Comparison of ENCODE assay signal across 18 cellular contexts in genomic region chr7:24501452-24502134, GRCh38.
DNase-seq lines count a peak whose midpoint lies in the region; ATAC-seq and TF ChIP-seq lines count a peak whose summit lies in the region.
"Had no signal": no experiment of that assay in that cellular context is flagged by ENCODE, and none has a peak within 500 bp of the region (broad histone marks: within the 10 kb centered on the region; RNA-seq: fewer than 3 reads in every experiment).

No MANE protein-coding gene starts in this region.

- H3K36me3 ChIP-seq in HEK293 (ENCODE audit: control insufficient read depth in 2 of 2, insufficient read depth in 1 of 2, low read length in 2 of 2): no peaks in the 10 kb centered on the region
- H3K36me3 ChIP-seq in neural progenitor cell: no peaks in the 10 kb centered on the region
- H3K36me3 ChIP-seq: BLaER1, HAP-1 had no signal

- H3K79me2 ChIP-seq in neural progenitor cell (ENCODE audit: low read depth): no peaks in the 10 kb centered on the region

- H3K4me2 ChIP-seq in neural progenitor cell: no peak overlapping the region
- H3K4me2 ChIP-seq: A549, BLaER1 had no signal

- no peak for ATAC-seq in stimulated activated naive B cell treated with anti-CD40 and anti-IgM and Interleukin-4, amounts not matched to agents 10 μg/mL and 1 μg/mL and 100 μg/mL, for 72 hours (replicated peaks)
- no peak for ATAC-seq in GM21423 (IDR thresholded peaks at IDR 0.05; ENCODE audit: unreplicated experiment)
- ATAC-seq: A549 had no signal

- H3K9me3 Mint-ChIP-seq in neural progenitor cell: no peaks in the 10 kb centered on the region
- peaks cover 0 to 1% of the 10 kb centered on the region in 2 donors for H3K9me3 Mint-ChIP-seq in stimulated activated naive B cell treated with anti-CD40 and anti-IgM and Interleukin-4, amounts not matched to agents 10 μg/mL and 1 μg/mL and 100 μg/mL, for 72 hours
- H3K9me3 Mint-ChIP-seq: CD14-positive monocyte; CD4-positive, alpha-beta memory T cell had no signal

- no peak overlapping the region for H3K9ac ChIP-seq in neural progenitor cell
- H3K9ac ChIP-seq: BLaER1 had no signal

- peak overlapping the region; percentile 88 for H2AFZ ChIP-seq in neural progenitor cell (replicated peaks)

- H3K9me3 ChIP-seq in HEK293 (ENCODE audit: control insufficient read depth, insufficient read depth, low read depth, low read length) (no peaks in the 10 kb centered on the region), neural progenitor cell (ENCODE audit: low read depth) (no peaks in the 10 kb centered on the region)
- H3K9me3 ChIP-seq: A549, BLaER1, HAP-1 had no signal

- H3K4me1 ChIP-seq in HEK293 (ENCODE audit: control insufficient read depth, insufficient read depth, low read length) (peaks cover 3% of the 10 kb centered on the region; the same call in 1 of the 2 replicates), neural progenitor cell (peaks cover 6% of the 10 kb centered on the region)
- H3K4me1 ChIP-seq: A549, BLaER1, HAP-1 had no signal

- no peaks in the 10 kb centered on the region for H3F3A ChIP-seq in neural progenitor cell (ENCODE audit: low read depth)

- H3K27ac ChIP-seq in HEK293 (ENCODE audit: extremely low read depth, low read depth, low read length): no peak overlapping the region
- peak overlapping the region in 47 of 59 donors; percentile 5 to 84 (median 60) for H3K27ac ChIP-seq in dorsolateral prefrontal cortex
- H3K27ac ChIP-seq in neural progenitor cell: no peak overlapping the region
- H3K27ac ChIP-seq: 22Rv1, A549, BLaER1 had no signal

- H3K36me3 Mint-ChIP-seq in neural progenitor cell: no peaks in the 10 kb centered on the region
- H3K36me3 Mint-ChIP-seq in stimulated activated naive B cell treated with anti-CD40 and anti-IgM and Interleukin-4, amounts not matched to agents 10 μg/mL and 1 μg/mL and 100 μg/mL, for 72 hours: no peaks in the 10 kb centered on the region
- H3K36me3 Mint-ChIP-seq: CD14-positive monocyte; CD4-positive, alpha-beta memory T cell had no signal

- H3K4me1 Mint-ChIP-seq in neural progenitor cell: peaks cover 21% of the 10 kb centered on the region
- H3K4me1 Mint-ChIP-seq in stimulated activated naive B cell treated with anti-CD40 and anti-IgM and Interleukin-4, amounts not matched to agents 10 μg/mL and 1 μg/mL and 100 μg/mL, for 72 hours: peaks cover 0 to 2% of the 10 kb centered on the region in 2 donors
- H3K4me1 Mint-ChIP-seq: CD14-positive monocyte; CD4-positive, alpha-beta memory T cell had no signal

- TF ChIP-seq CTCF in HEK293 (tag by site-specific recombination; IDR thresholded peaks at IDR 0.05) (no peak), dorsolateral prefrontal cortex (IDR thresholded peaks at IDR 0.05 in 54 of 56, conservative IDR thresholded peaks at IDR 0.05 in 2 of 56; ENCODE audit: low read depth in 1 of 56, partially characterized antibody in 56 of 56) (no peak), neural progenitor cell (IDR thresholded peaks at IDR 0.05) (no peak)

- intact Hi-C loops in dorsolateral prefrontal cortex (cut with DNase I): no loop called here

- no peak overlapping the region for H3K27ac Mint-ChIP-seq in neural progenitor cell
- no peak overlapping the region for H3K27ac Mint-ChIP-seq in stimulated activated naive B cell treated with anti-CD40 and anti-IgM and Interleukin-4, amounts not matched to agents 10 μg/mL and 1 μg/mL and 100 μg/mL, for 72 hours
- H3K27ac Mint-ChIP-seq: CD14-positive monocyte; CD4-positive, alpha-beta memory T cell had no signal

- peaks cover 0 to 4% (median 0%) of the 10 kb centered on the region in 45 donors for H3K27me3 ChIP-seq in dorsolateral prefrontal cortex
- H3K27me3 ChIP-seq in neural progenitor cell: no peaks in the 10 kb centered on the region
- H3K27me3 ChIP-seq: BLaER1 had no signal

- POLR2A ChIA-PET in HEK293 (lab: Yijun Ruan, JAX): no interaction called here

- H3K27me3 Mint-ChIP-seq in neural progenitor cell (ENCODE audit: insufficient read depth, low read depth): no peaks in the 10 kb centered on the region
- no peaks in the 10 kb centered on the region for H3K27me3 Mint-ChIP-seq in stimulated activated naive B cell treated with anti-CD40 and anti-IgM and Interleukin-4, amounts not matched to agents 10 μg/mL and 1 μg/mL and 100 μg/mL, for 72 hours

- DNase-seq in dorsolateral prefrontal cortex (no peak), neural progenitor cell (ENCODE audit: low spot score) (no peak), superior temporal gyrus (ENCODE audit: extremely low spot score) (peak; percentile 52), kidney glomerular epithelial cell (lab: John Stamatoyannopoulos, UW) (no peak)
- DNase-seq in stimulated activated naive B cell treated with anti-CD40 and anti-IgM and Interleukin-4, amounts not matched to agents 10 μg/mL and 1 μg/mL and 100 μg/mL, for 72 hours: no peak
- DNase-seq in activated CD4-positive, alpha-beta T cell treated with anti-CD3 and anti-CD28 coated beads for 48 hours: no peak
- DNase-seq: AML-193; CD4-positive, alpha-beta memory T cell; DMS153; DMS79; GDM1 had no signal

- CTCF ChIA-PET in HEK293 (lab: Yijun Ruan, JAX): interaction anchor here (0.6 to 0.7 kb wide), 2 partner anchors 12 to 158 kb away, joined by 3 read pairs; no protein-coding TSS in a partner anchor

- H3K4me3 Mint-ChIP-seq in neural progenitor cell: no peak overlapping the region
- no peak overlapping the region for H3K4me3 Mint-ChIP-seq in stimulated activated naive B cell treated with anti-CD40 and anti-IgM and Interleukin-4, amounts not matched to agents 10 μg/mL and 1 μg/mL and 100 μg/mL, for 72 hours
- H3K4me3 Mint-ChIP-seq: CD14-positive monocyte; CD4-positive, alpha-beta memory T cell had no signal

- H4K20me1 ChIP-seq in neural progenitor cell (ENCODE audit: low read depth): no peaks in the 10 kb centered on the region
- H4K20me1 ChIP-seq: BLaER1 had no signal

- no peak overlapping the region for H3K4me3 ChIP-seq in HEK293 (ENCODE audit: low read depth, low read length)
- peak overlapping the region in 27 of 59 donors; percentile 0 to 56 (median 34) for H3K4me3 ChIP-seq in dorsolateral prefrontal cortex
- no peak overlapping the region for H3K4me3 ChIP-seq in neural progenitor cell
- H3K4me3 ChIP-seq: A549, BLaER1, HAP-1 had no signal

TF ChIP-seq in HEK293, 187 proteins besides CTCF, POLR2A, EP300 and RAD21:
- no peak for TF ChIP-seq ZBTB1 (tag by site-specific recombination; IDR thresholded peaks at IDR 0.05)
- TF ChIP-seq ZNF768 (tag by site-specific recombination; IDR thresholded peaks at IDR 0.05): 0 out of 2 replicates have a peak, but pooled peaks have one; percentile 41

Comparison
In these comparisons a context has a peak if more than half of its experiments do, and no peak if none do; other contexts are left out.
1. H3K27ac ChIP-seq: peak in dorsolateral prefrontal cortex (47 of 59); none in HEK293 (single experiment) and neural progenitor cell (single experiment).